19 cellular contexts compared by ENCODE assay signal in the genomic region with DNA sequence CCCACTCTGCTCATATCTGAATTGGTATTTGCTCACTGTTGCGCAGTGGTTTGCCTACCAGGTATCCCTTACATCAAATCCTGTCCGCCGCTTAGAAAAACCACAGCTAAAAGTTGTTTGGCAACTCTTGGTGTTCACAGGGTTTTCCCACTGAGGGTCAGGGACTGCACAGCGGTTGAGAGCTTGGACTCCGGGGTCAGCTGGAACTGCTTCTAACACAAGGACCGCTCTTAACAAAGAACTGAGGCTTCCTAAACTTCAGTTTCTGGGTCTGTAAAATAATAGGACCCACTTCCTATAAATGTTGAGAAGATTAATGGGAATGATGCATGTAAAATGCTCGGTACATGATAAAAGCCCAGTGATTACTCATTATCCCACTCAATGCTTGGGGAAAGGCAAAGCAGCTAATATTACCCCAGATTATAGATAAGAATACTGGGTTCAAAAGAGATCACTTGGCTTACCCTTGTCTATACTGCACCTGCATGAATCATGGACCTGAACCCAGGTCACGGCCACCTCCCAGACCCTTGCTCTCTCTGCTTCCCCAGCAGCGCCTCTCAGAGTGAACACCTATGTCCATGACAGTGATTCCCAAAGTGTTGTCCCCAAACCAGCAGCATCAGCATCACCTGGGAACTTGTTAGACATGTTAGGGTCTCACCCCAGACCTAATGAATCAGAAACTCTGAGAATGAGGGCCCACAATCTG. TPM values are rescaled to one million over a fixed set of nuclear protein-coding genes. Genes with fewer than 3 reads are reported as not detected.
DNase-seq lines count a peak whose midpoint lies in the region; ATAC-seq, FAIRE-seq and TF ChIP-seq lines count a peak whose summit lies in the region.
"Had no signal": no experiment of that assay in that cellular context is flagged by ENCODE, and none has a peak within 500 bp of the region (broad histone marks: within the 10 kb centered on the region; RNA-seq: fewer than 3 reads in every experiment).

No MANE protein-coding gene starts in this region.

- intact Hi-C loops in kidney (cut with DNase I) = no loop called here

- ATAC-seq in HG03280 (IDR thresholded peaks at IDR 0.05; ENCODE audit: unreplicated experiment) = no peak
- ATAC-seq: psoas muscle had no signal

- FAIRE-seq in RCC 7860 (lab: Jason Lieb, UNC) (no peak), kidney (lab: Jason Lieb, UNC) (no peak)
- FAIRE-seq: GM12892 had no signal

- DNase-seq in DMS79 treated with DMSO at 0.1 percent for 48 hours (lab: John Stamatoyannopoulos, UW) (peak; percentile 87), RCC 7860 (ENCODE audit: low spot score) (peak; percentile 63), kidney (no peak), retinal pigment epithelial cell (ENCODE audit: low read depth) (peak; percentile 51), NCI-H146 (lab: John Stamatoyannopoulos, UW) (no peak), epidermal melanocyte (ENCODE audit: insufficient read length, low spot score) (no peak), midbrain (lab: John Stamatoyannopoulos, UW) (no peak)
- DNase-seq: activated CD4-positive, alpha-beta T cell treated with anti-CD3 and anti-CD28 coated beads, Interleukin-2, amount 50 U/mL, for 48 hours; activated effector memory CD4-positive, alpha-beta T cell treated with Interleukin-2 at 50 U/mL for 16 hours; Karpas-422; mucosa of descending colon; NCI-H1436; NCI-H748 treated with DMSO at 0.1 percent for 48 hours; psoas muscle; stimulated activated CD4-positive, alpha-beta T cell treated with anti-CD3 and anti-CD28 coated beads, Interleukin-1b, Interleukin-23, amount 100 ng/mL, for 48 hours had no signal

- H3K27ac ChIP-seq in kidney (ENCODE audit: low read depth in 2 of 2, low read length in 2 of 2) = peak overlapping the region; percentile 72 to 94
- H3K27ac ChIP-seq: psoas muscle had no signal

- H3K9ac ChIP-seq in kidney (ENCODE audit: low read length in 2 of 2) = peak overlapping the region; percentile 6 to 39

- no peaks in the 10 kb centered on the region for H3K36me3 ChIP-seq in kidney (ENCODE audit: control insufficient read depth in 1 of 2, insufficient read depth in 2 of 2, low read length in 2 of 2)
- H3K36me3 ChIP-seq: BE2C, upper lobe of left lung had no signal

- no peaks in the 10 kb centered on the region for H3K9me3 ChIP-seq in kidney (ENCODE audit: control insufficient read depth in 1 of 2, low read length in 2 of 2)
- H3K9me3 ChIP-seq: BE2C, mucosa of descending colon, psoas muscle, upper lobe of left lung had no signal

- peaks cover 27% of the 10 kb centered on the region in 2 donors for H3K4me1 ChIP-seq in kidney (ENCODE audit: control insufficient read depth in 1 of 2, insufficient read depth in 1 of 2, low read depth in 1 of 2, low read length in 2 of 2)
- H3K4me1 ChIP-seq: psoas muscle had no signal

- H3K4me3 ChIP-seq in kidney (ENCODE audit: low read length in 2 of 2) (peak overlapping the region; percentile 43 to 44), retinal pigment epithelial cell (ENCODE audit: low read length) (no peak overlapping the region)
- H3K4me3 ChIP-seq: mucosa of descending colon, psoas muscle, upper lobe of left lung had no signal

- no peak for TF ChIP-seq CTCF in kidney (IDR thresholded peaks at IDR 0.05; ENCODE audit: borderline replicate concordance, extremely low read depth, insufficient read depth)
- TF ChIP-seq CTCF in retinal pigment epithelial cell (conservative IDR thresholded peaks at IDR 0.05; ENCODE audit: low read depth, low read length) = no peak

RNA-seq across cellular contexts. Expression of a gene that starts 36.1 kb away (rescaled TPM):
- 9.9 TPM for total RNA-seq in kidney
- 21.6 TPM for polyA plus RNA-seq in kidney (ENCODE audit: insufficient read depth, low read depth, low replicate concordance)
- total RNA-seq: psoas muscle had no signal

Comparison
In these comparisons a context has a peak if more than half of its experiments do, and no peak if none do; other contexts are left out.
1. DNase-seq: peak in DMS79 treated with DMSO at 0.1 percent for 48 hours (single experiment), RCC 7860 (single experiment) and retinal pigment epithelial cell (single experiment); none in kidney (single experiment), NCI-H146 (single experiment), epidermal melanocyte (single experiment) and midbrain (single experiment).